ENCODE assay signal across 27 cellular contexts in genomic region chr10:28765641-28766040, GRCh38.
"Had no signal": no experiment of that assay in that cellular context is flagged by ENCODE, and none has a peak within 500 bp of the region (broad histone marks: within the 10 kb centered on the region; RNA-seq: fewer than 3 reads in every experiment).

No MANE protein-coding gene starts in this region.

- H3K4me1 ChIP-seq: left ventricle myocardium inferior, right atrium auricular region, stomach, tibial artery had no signal

- H3K27ac ChIP-seq: left ventricle myocardium inferior, neutrophil, ovary, right atrium auricular region, right lobe of liver, stomach, thoracic aorta, tibial artery, upper lobe of right lung had no signal

- H3K36me3 Mint-ChIP-seq: immature natural killer cell; naive thymus-derived CD4-positive, alpha-beta T cell; natural killer cell treated with Interleukin-12 subunit alpha and Interleukin-12 subunit beta and Interleukin-15 and Interleukin-18, amount 100 ng/mL, for 72 hours; stimulated activated naive B cell treated with anti-CD40 and anti-IgM and Interleukin-4, amounts not matched to agents 10 μg/mL and 1 μg/mL and 100 μg/mL, for 72 hours had no signal

- H3K4me2 ChIP-seq: smooth muscle cell had no signal

- H3K4me3 ChIP-seq: left ventricle myocardium inferior, lung, mucosa of descending colon, ovary, right atrium auricular region, right lobe of liver, smooth muscle cell, stomach, thoracic aorta, tibial artery, upper lobe of right lung had no signal

- H3K36me3 ChIP-seq: left ventricle myocardium inferior, neutrophil, ovary, right atrium auricular region, right lobe of liver, stomach, thoracic aorta, tibial artery, upper lobe of right lung had no signal

- H3K27me3 Mint-ChIP-seq: natural killer cell treated with Interleukin-12 subunit alpha and Interleukin-12 subunit beta and Interleukin-15 and Interleukin-18, amount 100 ng/mL, for 72 hours; progenitor cell of endocrine pancreas; stimulated activated naive B cell treated with anti-CD40 and anti-IgM and Interleukin-4, amounts not matched to agents 10 μg/mL and 1 μg/mL and 100 μg/mL, for 72 hours had no signal

- H3K9me3 Mint-ChIP-seq: natural killer cell treated with Interleukin-12 subunit alpha and Interleukin-12 subunit beta and Interleukin-15 and Interleukin-18, amount 100 ng/mL, for 72 hours; neural crest cell; stimulated activated naive B cell treated with anti-CD40 and anti-IgM and Interleukin-4, amounts not matched to agents 10 μg/mL and 1 μg/mL and 100 μg/mL, for 72 hours had no signal

- H3K27me3 ChIP-seq: ovary, right atrium auricular region, right lobe of liver, stomach, tibial artery had no signal

- H3K4me3 Mint-ChIP-seq: immature natural killer cell; naive thymus-derived CD4-positive, alpha-beta T cell; natural killer cell treated with Interleukin-12 subunit alpha and Interleukin-12 subunit beta and Interleukin-15 and Interleukin-18, amount 100 ng/mL, for 72 hours; neural crest cell; stimulated activated naive B cell treated with anti-CD40 and anti-IgM and Interleukin-4, amounts not matched to agents 10 μg/mL and 1 μg/mL and 100 μg/mL, for 72 hours had no signal

- H3K4me1 Mint-ChIP-seq: immature natural killer cell; naive thymus-derived CD4-positive, alpha-beta T cell; stimulated activated naive B cell treated with anti-CD40 and anti-IgM and Interleukin-4, amounts not matched to agents 10 μg/mL and 1 μg/mL and 100 μg/mL, for 72 hours had no signal

- DNase-seq: hypothalamus; immature natural killer cell; islet precursor cell; left ventricle myocardium inferior; mesendoderm; midbrain; mucosa of descending colon; naive thymus-derived CD4-positive, alpha-beta T cell; occipital lobe; ovary; right lobe of liver; stimulated activated CD4-positive, alpha-beta T cell treated with anti-CD3 and anti-CD28 coated beads, Interleukin-1b, Interleukin-23, amount 100 ng/mL, for 48 hours; stimulated activated CD4-positive, alpha-beta T cell treated with anti-CD3 and anti-CD28 coated beads, Interleukin-4, amount 100 ng/mL, for 1 hour; stimulated activated naive B cell treated with anti-CD40 and anti-IgM and Interleukin-4, amounts not matched to agents 10 μg/mL and 1 μg/mL and 100 μg/mL, for 72 hours; stimulated activated naive CD8-positive, alpha-beta T cell treated with anti-CD3 and anti-CD28 coated beads, Interleukin-15, Interleukin-2, amounts not matched to agents 100 U/mL and 50 U/mL, for 24 hours; stomach; tibial artery; trophoblast cell; upper lobe of right lung had no signal

- H3K9me3 ChIP-seq: left ventricle myocardium inferior, mucosa of descending colon, neutrophil, ovary, right atrium auricular region, right lobe of liver, stomach, thoracic aorta, tibial artery, upper lobe of right lung had no signal

- H3K27ac Mint-ChIP-seq: immature natural killer cell; natural killer cell treated with Interleukin-12 subunit alpha and Interleukin-12 subunit beta and Interleukin-15 and Interleukin-18, amount 100 ng/mL, for 72 hours; progenitor cell of endocrine pancreas; stimulated activated naive B cell treated with anti-CD40 and anti-IgM and Interleukin-4, amounts not matched to agents 10 μg/mL and 1 μg/mL and 100 μg/mL, for 72 hours had no signal
